ENCODE assay signal across 9 cellular contexts in the genomic region with DNA sequence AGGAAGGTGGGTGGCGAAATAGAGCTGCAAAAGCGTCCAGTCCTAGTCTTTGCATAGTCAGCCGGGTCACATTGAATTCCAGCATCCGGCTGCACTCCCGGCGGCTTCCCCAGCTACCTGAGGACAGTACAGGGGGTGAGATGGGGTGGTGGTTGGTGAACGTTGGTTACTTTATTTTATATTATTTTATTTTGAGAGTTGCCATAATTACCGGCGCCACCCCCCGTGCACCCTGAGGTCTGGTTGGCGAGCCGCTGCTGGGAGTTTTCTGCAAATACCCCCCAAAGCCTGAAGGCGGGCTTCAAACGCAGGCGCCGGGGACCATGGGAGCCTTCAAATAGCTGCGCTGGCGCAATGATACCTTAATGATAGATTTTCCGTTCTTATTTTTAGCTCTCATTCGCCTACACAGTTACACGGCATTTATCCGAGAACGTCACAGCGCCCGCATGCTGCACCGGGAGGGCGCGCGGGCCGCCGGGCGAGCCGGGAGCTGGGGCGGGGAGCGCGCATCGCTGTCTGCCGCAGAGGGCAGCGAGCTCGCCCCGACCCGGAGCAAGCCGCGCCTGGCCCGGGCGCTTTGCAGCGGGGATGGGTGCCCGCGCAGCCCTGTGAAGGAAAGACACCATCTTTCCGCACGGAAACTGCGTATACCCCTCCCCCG. TPM values are rescaled to one million over a fixed set of nuclear protein-coding genes. Genes with fewer than 3 reads are reported as not detected.
DNase-seq lines count a peak whose midpoint lies in the region; ATAC-seq and TF ChIP-seq lines count a peak whose summit lies in the region.
"Had no signal": no experiment of that assay in that cellular context is flagged by ENCODE, and none has a peak within 500 bp of the region (broad histone marks: within the 10 kb centered on the region; RNA-seq: fewer than 3 reads in every experiment).

No MANE protein-coding gene starts in this region.

- no peak overlapping the region for H2AK5ac ChIP-seq in H9 (ENCODE audit: insufficient read length, low read length)

- peaks cover 4% of the 10 kb centered on the region for H4K20me1 ChIP-seq in H9 (ENCODE audit: control insufficient read depth, insufficient read depth, insufficient read length)

- ATAC-seq in activated naive CD8-positive, alpha-beta T cell treated with anti-CD3 and anti-CD28 coated beads, Interleukin-2, amount 10 ng/mL, durations not matched to agents 7 days and 5 days (ENCODE audit: low read depth) = no peak
- ATAC-seq in left colon (no peak), HG03571 (IDR thresholded peaks at IDR 0.05; ENCODE audit: unreplicated experiment) (no peak)

- no peaks in the 10 kb centered on the region for H3K36me3 ChIP-seq in A673 (ENCODE audit: insufficient read depth, low read length, poor library complexity, severe bottlenecking)
- H3K36me3 ChIP-seq: neutrophil had no signal

- peaks cover 5 to 7% of the 10 kb centered on the region in 2 experiments; a peak in 3 of 5 replicates for H3K9me3 Mint-ChIP-seq in H9
- H3K9me3 Mint-ChIP-seq in activated naive CD8-positive, alpha-beta T cell treated with anti-CD3 and anti-CD28 coated beads, Interleukin-2, amount 10 ng/mL, durations not matched to agents 7 days and 5 days = peaks cover 2% of the 10 kb centered on the region

- no peak overlapping the region for H3K4ac ChIP-seq in H9 (ENCODE audit: low read depth, low read length)

- peaks cover 5% of the 10 kb centered on the region for H3K4me1 ChIP-seq in A673 (ENCODE audit: insufficient read depth, low read length, poor library complexity, severe bottlenecking)
- H3K4me1 ChIP-seq in H9 (ENCODE audit: insufficient read depth, low read length) = no peaks in the 10 kb centered on the region

- no TSS peak for BruUV-seq in A673 (replicated peaks; lab: Mats Ljungman, UMichigan)

- H3K9me3 ChIP-seq in A673 (ENCODE audit: low read depth, low read length, poor library complexity, severe bottlenecking) = no peaks in the 10 kb centered on the region
- H3K9me3 ChIP-seq in H9 (ENCODE audit: control insufficient read depth, low read depth, low read length) = no peaks in the 10 kb centered on the region
- H3K9me3 ChIP-seq: neutrophil had no signal

- H3K36me3 Mint-ChIP-seq in H9 (ENCODE audit: insufficient read depth in 1 of 3, low read depth in 3 of 3) = no peaks in the 10 kb centered on the region; a peak in 2 of 7 replicates
- no peaks in the 10 kb centered on the region for H3K36me3 Mint-ChIP-seq in activated naive CD8-positive, alpha-beta T cell treated with anti-CD3 and anti-CD28 coated beads, Interleukin-2, amount 10 ng/mL, durations not matched to agents 7 days and 5 days

- H3K79me1 ChIP-seq in H9 (ENCODE audit: insufficient read depth, low read depth, low read length, poor library complexity, severe bottlenecking) = no peaks in the 10 kb centered on the region

- H3K27me3 Mint-ChIP-seq in H9 (ENCODE audit: low read depth) = peaks cover 100% of the 10 kb centered on the region
- H3K27me3 Mint-ChIP-seq in activated naive CD8-positive, alpha-beta T cell treated with anti-CD3 and anti-CD28 coated beads, Interleukin-2, amount 10 ng/mL, durations not matched to agents 7 days and 5 days = peaks cover 58% of the 10 kb centered on the region

- H3K23ac ChIP-seq in H9 (ENCODE audit: insufficient read length, low read depth, low read length) = no peak overlapping the region

- H3K23me2 ChIP-seq in H9 (ENCODE audit: insufficient read length, low read depth, low read length, poor library complexity, severe bottlenecking) = peaks cover 27% of the 10 kb centered on the region

- H2BK120ac ChIP-seq in H9 (ENCODE audit: low read depth, low read length, poor library complexity, severe bottlenecking) = no peak overlapping the region

- no peak overlapping the region for H4K8ac ChIP-seq in H9 (replicated peaks; ENCODE audit: insufficient read length, low read depth, low read length)

- no peak overlapping the region for H2BK12ac ChIP-seq in H9 (ENCODE audit: insufficient read length, low read depth, low read length)

- H3K4me1 Mint-ChIP-seq in H9 = peaks cover 9 to 22% of the 10 kb centered on the region in 2 experiments
- peaks cover 6% of the 10 kb centered on the region for H3K4me1 Mint-ChIP-seq in activated naive CD8-positive, alpha-beta T cell treated with anti-CD3 and anti-CD28 coated beads, Interleukin-2, amount 10 ng/mL, durations not matched to agents 7 days and 5 days

- intact Hi-C loops in A673 (cut with micrococcal nuclease; ENCODE audit: unreplicated experiment) = no loop called here
- intact Hi-C loops in left colon (cut with DNase I, micrococcal nuclease) = no loop called here

- H2BK20ac ChIP-seq in H9 (ENCODE audit: low read depth, low read length, poor library complexity, severe bottlenecking) = no peak overlapping the region

- CTCF ChIA-PET in A673 (lab: Charles Lee) = interaction anchor here (0.5 kb wide), 1 partner anchor 60 kb away, joined by 5 read pairs; no protein-coding TSS in a partner anchor

- H3K9ac ChIP-seq in H9 (ENCODE audit: extremely low read depth, insufficient read length, low read length) = no peak overlapping the region

- WGBS in H9 (ENCODE audit: extremely low coverage, insufficient read length, low lambda C conversion rate) = no CpG with 5 or more reads among the region's 53 CpGs

- H4K91ac ChIP-seq in H9 (ENCODE audit: insufficient read length, low read depth, low read length) = no peak overlapping the region

- H3K4me3 ChIP-seq in A673 (ENCODE audit: low read depth, low read length, poor library complexity, severe bottlenecking) = no peak overlapping the region

- H3K4me2 ChIP-seq in H9 (ENCODE audit: insufficient read depth, insufficient read length, low read length) = peak overlapping the region; percentile 39

- H3K79me2 ChIP-seq in H9 (ENCODE audit: insufficient read depth, low read length) = no peaks in the 10 kb centered on the region

- no peak overlapping the region for H3T11ph ChIP-seq in H9 (ENCODE audit: low read length)

- H3K27me3 ChIP-seq in A673 (replicated peaks; ENCODE audit: insufficient read depth, low read depth, low read length, poor library complexity) (peaks cover 95% of the 10 kb centered on the region), H9 (ENCODE audit: insufficient read depth, low read length) (peaks cover 72% of the 10 kb centered on the region; the same call in 1 of the 2 replicates)

- no peak overlapping the region for H3K27ac ChIP-seq in A673 (ENCODE audit: low read depth, low read length, poor library complexity, severe bottlenecking)
- H3K27ac ChIP-seq in H9 (ENCODE audit: insufficient read length, low read depth, low read length) = no peak overlapping the region
- H3K27ac ChIP-seq: neutrophil had no signal

- no peak overlapping the region for H3K56ac ChIP-seq in H9 (ENCODE audit: insufficient read length, low read depth, low read length)

- DNase-seq in A673 (ENCODE audit: low spot score) (peak; percentile 42), H9 (peak; percentile 35), mesenteric fat pad (ENCODE audit: low spot score) (peak; percentile 71), NCI-H187 treated with DMSO at 0.1 percent for 48 hours (lab: John Stamatoyannopoulos, UW) (no peak), DMS79 (lab: John Stamatoyannopoulos, UW) (no peak), left colon (no peak)
- DNase-seq in activated naive CD8-positive, alpha-beta T cell treated with anti-CD3 and anti-CD28 coated beads, Interleukin-2, amount 10 ng/mL, durations not matched to agents 7 days and 5 days = peak; percentile 39

- no peak overlapping the region for H2AFZ ChIP-seq in H9 (ENCODE audit: low read length)

- H3K4me3 Mint-ChIP-seq in H9 = peak overlapping the region; percentile 69 to 90
- no peak overlapping the region for H3K4me3 Mint-ChIP-seq in activated naive CD8-positive, alpha-beta T cell treated with anti-CD3 and anti-CD28 coated beads, Interleukin-2, amount 10 ng/mL, durations not matched to agents 7 days and 5 days

- no peak overlapping the region for H4K5ac ChIP-seq in H9 (ENCODE audit: insufficient read length, low read depth, low read length)

- no peak overlapping the region; the same call in 1 of the 2 replicates for H3K14ac ChIP-seq in H9 (ENCODE audit: insufficient read depth, low read length)

- no peak overlapping the region for H2BK5ac ChIP-seq in H9 (ENCODE audit: insufficient read length, low read length)

- no peak overlapping the region for H2BK15ac ChIP-seq in H9 (ENCODE audit: low read depth, low read length)

- H3K18ac ChIP-seq in H9 (ENCODE audit: insufficient read length, low read depth, low read length) = no peak overlapping the region

- no peak for TF ChIP-seq CTCF in A673 (conservative IDR thresholded peaks at IDR 0.05; ENCODE audit: low read depth, low read length)
- no peak for TF ChIP-seq CTCF in H9 (conservative IDR thresholded peaks at IDR 0.05)

- POLR2A ChIA-PET in A673 (lab: Charles Lee; ENCODE audit: low non-redundant PET) = no interaction called here
- POLR2A ChIA-PET in activated naive CD8-positive, alpha-beta T cell treated with anti-CD3 and anti-CD28 coated beads, Interleukin-2, amount 10 ng/mL, durations not matched to agents 7 days and 5 days (lab: Charles Lee) = no interaction called here

- H3K27ac Mint-ChIP-seq in H9 = no peak overlapping the region
- H3K27ac Mint-ChIP-seq in activated naive CD8-positive, alpha-beta T cell treated with anti-CD3 and anti-CD28 coated beads, Interleukin-2, amount 10 ng/mL, durations not matched to agents 7 days and 5 days = no peak overlapping the region

RNA-seq across cellular contexts. Expression of a gene that starts 0.8 kb away (rescaled TPM):
- total RNA-seq in A673 (2021) (0.42 and 0.73 TPM in 2 replicates), H9 (2021) (0.33 and 0.48 TPM in 2 replicates), mesenteric fat pad (not detected), left colon (under 1 TPM; 0.14 to 0.18 TPM)
- total RNA-seq in activated naive CD8-positive, alpha-beta T cell treated with anti-CD3 and anti-CD28 coated beads, Interleukin-2, amount 10 ng/mL, durations not matched to agents 7 days and 5 days = not detected

Comparison
In these comparisons a context has a peak if more than half of its experiments do, and no peak if none do; other contexts are left out.
1. DNase-seq: peak in A673 (single experiment), H9 (single experiment), activated naive CD8-positive, alpha-beta T cell treated with anti-CD3 and anti-CD28 coated beads, Interleukin-2, amount 10 ng/mL, durations not matched to agents 7 days and 5 days (single experiment) and mesenteric fat pad (single experiment); none in NCI-H187 treated with DMSO at 0.1 percent for 48 hours (single experiment), DMS79 (single experiment) and left colon (0 of 2).